In the genomic region with DNA sequence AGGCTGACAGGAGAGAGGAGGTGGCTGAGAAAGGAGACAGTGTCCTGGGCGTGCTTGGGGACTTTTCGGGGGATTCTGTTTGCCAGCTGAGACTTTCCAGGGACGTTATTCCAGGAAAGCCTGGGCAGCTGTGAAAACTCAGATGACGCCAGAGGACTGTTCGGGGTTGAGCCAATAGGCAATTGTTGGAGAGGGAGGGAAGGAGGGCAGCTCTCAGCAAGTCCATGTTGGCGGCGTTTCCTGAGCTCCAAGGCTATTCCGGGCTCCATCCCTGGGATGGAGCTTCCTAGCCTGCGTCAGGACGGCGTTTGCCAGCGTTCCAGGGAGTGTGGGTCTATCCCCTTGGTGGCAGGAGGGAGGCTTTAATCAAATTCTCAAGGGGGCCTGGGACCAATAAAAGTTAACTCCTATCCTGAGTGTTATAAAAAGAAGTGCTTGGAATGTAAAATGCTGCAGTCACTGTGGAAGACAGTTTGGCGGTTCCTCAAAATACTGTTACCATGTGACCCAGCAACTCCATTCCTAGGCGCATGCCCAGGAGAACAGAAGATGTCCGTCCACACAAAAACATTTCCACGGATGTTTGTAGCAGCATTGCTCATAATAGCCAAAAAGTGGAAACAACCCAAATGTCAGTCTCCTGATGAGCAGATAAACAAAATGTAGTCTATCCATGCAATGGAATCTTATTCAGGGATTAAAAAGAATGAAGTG, we compare ENCODE assay signal across 8 cellular contexts. TPM values are rescaled to one million over a fixed set of nuclear protein-coding genes. Genes with fewer than 3 reads are reported as not detected.
DNase-seq lines count a peak whose midpoint lies in the region; ATAC-seq and TF ChIP-seq lines count a peak whose summit lies in the region.

No MANE protein-coding gene starts in this region.

- no peaks in the 10 kb centered on the region for H3K79me2 ChIP-seq in fibroblast of lung (ENCODE audit: control insufficient read depth, insufficient read depth, low read length)

- H4K91ac ChIP-seq in neuronal stem cell (ENCODE audit: low read depth, low read length, poor library complexity): no peak overlapping the region

- H2BK5ac ChIP-seq in neuronal stem cell (ENCODE audit: low read length): no peak overlapping the region

- H3K4me1 ChIP-seq in fibroblast of lung (ENCODE audit: control insufficient read depth, extremely low read depth, insufficient read depth, low read length) (peaks cover 18% of the 10 kb centered on the region), neuronal stem cell (ENCODE audit: control insufficient read depth in 2 of 2, insufficient read depth in 1 of 2, low read depth in 1 of 2, low read length in 2 of 2) (peaks cover 30 to 31% of the 10 kb centered on the region in 2 donors)

- no peaks in the 10 kb centered on the region for H3K9me3 ChIP-seq in fibroblast of lung (ENCODE audit: control insufficient read depth, insufficient read depth, low read depth, low read length)
- H3K9me3 ChIP-seq in neuronal stem cell (replicated peaks in 1 of 2; ENCODE audit: control insufficient read depth in 2 of 2, insufficient read depth in 1 of 2, low read depth in 1 of 2, low read length in 2 of 2): peaks cover 0 to 3% of the 10 kb centered on the region in 2 donors

- H3K4ac ChIP-seq in neuronal stem cell (ENCODE audit: low read length): no peak overlapping the region

- peak; percentile 83 for DNase-seq in AG08395 (ENCODE audit: low spot score)
- DNase-seq in SK-N-DZ (ENCODE audit: low spot score): peak; percentile 86
- DNase-seq in fibroblast of lung (ENCODE audit: low read depth in 2 of 2): peak; percentile 65 to 93
- DNase-seq in neuronal stem cell (ENCODE audit: low spot score): no peak
- no peak for DNase-seq in stimulated activated CD4-positive, alpha-beta T cell treated with anti-CD3 and anti-CD28 coated beads, Interleukin-4, amount 100 ng/mL, for 4 hours
- DNase-seq in stimulated activated CD4-positive, alpha-beta T cell treated with anti-CD3 and anti-CD28 coated beads, Interleukin-2, amount 100 ng/mL, for 24 hours: no peak
- no peak for DNase-seq in LoVo (ENCODE audit: low spot score)

- H3K27ac ChIP-seq in fibroblast of lung (ENCODE audit: insufficient read depth, low read length): peak overlapping the region; percentile 98
- no peak overlapping the region for H3K27ac ChIP-seq in neuronal stem cell (replicated peaks; ENCODE audit: low read length)

- H3K9ac ChIP-seq in fibroblast of lung (ENCODE audit: insufficient read depth, low read length): peak overlapping the region; percentile 65
- no peak overlapping the region for H3K9ac ChIP-seq in neuronal stem cell (ENCODE audit: low read depth, low read length, poor library complexity)

- no peak overlapping the region for H2BK12ac ChIP-seq in neuronal stem cell (ENCODE audit: low read length)

- H3K4me3 ChIP-seq in fibroblast of lung (replicated peaks in 1 of 4; ENCODE audit: control extremely low read depth in 1 of 4, insufficient read depth in 1 of 4, low read depth in 3 of 4, low read length in 4 of 4): peak overlapping the region; percentile 24 to 56 (median 43)
- no peak overlapping the region for H3K4me3 ChIP-seq in neuronal stem cell (ENCODE audit: low read length in 2 of 2)

- WGBS in neuronal stem cell (ENCODE audit: extremely low coverage in 2 of 2, insufficient read length in 2 of 2, insufficient replicate concordance in 1 of 2), 2 donors: no CpG with 5 or more reads among the region's 16 CpGs

- no peak overlapping the region for H3K23ac ChIP-seq in neuronal stem cell (ENCODE audit: low read depth, low read length, poor library complexity)

- no peak overlapping the region for H2BK120ac ChIP-seq in neuronal stem cell (ENCODE audit: low read depth, low read length)

- H2AK5ac ChIP-seq in neuronal stem cell (ENCODE audit: low read depth, low read length): no peak overlapping the region

- peak overlapping the region; percentile 75 for H2AFZ ChIP-seq in fibroblast of lung (ENCODE audit: low read length)
- peak overlapping the region; percentile 32 for H2AFZ ChIP-seq in neuronal stem cell (ENCODE audit: low read length)

- no peak overlapping the region for H4K8ac ChIP-seq in neuronal stem cell (ENCODE audit: low read depth, low read length)

- TF ChIP-seq CTCF in fibroblast of lung (conservative IDR thresholded peaks at IDR 0.05 in 1 of 2, IDR thresholded peaks at IDR 0.05 in 1 of 2; ENCODE audit: low read depth in 1 of 2, low read length in 2 of 2): no peak

- peak; percentile 10 for ATAC-seq in GM19452 (IDR thresholded peaks at IDR 0.05; ENCODE audit: unreplicated experiment)

- no peak overlapping the region for H3K14ac ChIP-seq in neuronal stem cell (ENCODE audit: low read length)

- H3K27me3 ChIP-seq in fibroblast of lung (ENCODE audit: control insufficient read depth, insufficient read depth, low read length) (no peaks in the 10 kb centered on the region), neuronal stem cell (ENCODE audit: control insufficient read depth in 3 of 3, insufficient read depth in 3 of 3, low read depth in 1 of 3, low read length in 3 of 3) (peaks cover 0 to 3% (median 0%) of the 10 kb centered on the region in 3 experiments)

- H2BK15ac ChIP-seq in neuronal stem cell (ENCODE audit: low read length): no peak overlapping the region

- H4K20me1 ChIP-seq in fibroblast of lung (ENCODE audit: control insufficient read depth, extremely low read depth, insufficient read depth, low read length): no peaks in the 10 kb centered on the region

- H3K4me2 ChIP-seq in fibroblast of lung (ENCODE audit: extremely low read depth, insufficient read depth, low read length) (peak overlapping the region; percentile 64), neuronal stem cell (ENCODE audit: insufficient read depth, low read length, poor library complexity, severe bottlenecking) (no peak overlapping the region)

- no peak overlapping the region for H3K18ac ChIP-seq in neuronal stem cell (ENCODE audit: low read length)

- H3K79me1 ChIP-seq in neuronal stem cell (ENCODE audit: low read depth, low read length): no peaks in the 10 kb centered on the region

- H3K36me3 ChIP-seq in fibroblast of lung (ENCODE audit: control insufficient read depth, insufficient read depth, low read length): no peaks in the 10 kb centered on the region
- no peaks in the 10 kb centered on the region for H3K36me3 ChIP-seq in neuronal stem cell (replicated peaks in 1 of 2; ENCODE audit: control insufficient read depth in 2 of 2, insufficient read depth in 2 of 2, low read length in 2 of 2)

RNA-seq across cellular contexts. Expression of a gene that starts 15.2 kb away (rescaled TPM):
- 6.4 and 10.5 TPM in 2 replicates for polyA plus RNA-seq in SK-N-DZ (2014; cell fraction: cytosol; rRNA removed)
- 49.3 and 56.7 TPM in 2 replicates for polyA plus RNA-seq in SK-N-DZ (2014; cell fraction: nucleus; rRNA removed)
- total RNA-seq in fibroblast of lung: 30.6 and 34.4 TPM in 2 replicates
- polyA plus RNA-seq in fibroblast of lung: 9.3 and 9.7 TPM in 2 replicates
- polyA plus RNA-seq in fibroblast of lung (2012): 12.7 and 14.3 TPM in 2 replicates
- polyA minus RNA-seq in fibroblast of lung (ENCODE audit: low replicate concordance): 30.8 and 77.7 TPM in 2 replicates
- polyA plus RNA-seq in neuronal stem cell (2013, experiment 1 of 2): 7.5 TPM
- polyA plus RNA-seq in neuronal stem cell (2013, experiment 2 of 2): 7.2 TPM

Comparison
In these comparisons a context has a peak if more than half of its experiments do, and no peak if none do; other contexts are left out.
1. DNase-seq: peak in AG08395 (single experiment), SK-N-DZ (single experiment) and fibroblast of lung (2 of 2); none in neuronal stem cell (single experiment), stimulated activated CD4-positive, alpha-beta T cell treated with anti-CD3 and anti-CD28 coated beads, Interleukin-4, amount 100 ng/mL, for 4 hours (0 of 2), stimulated activated CD4-positive, alpha-beta T cell treated with anti-CD3 and anti-CD28 coated beads, Interleukin-2, amount 100 ng/mL, for 24 hours (0 of 2) and LoVo (single experiment).
2. H3K4me3 ChIP-seq: peak in fibroblast of lung (4 of 4); none in neuronal stem cell (0 of 2).